8 cellular contexts compared by ENCODE assay signal in genomic region chr22:36337365-36338130, GRCh38. TPM values are rescaled to one million over a fixed set of nuclear protein-coding genes. Genes with fewer than 3 reads are reported as not detected.
DNase-seq lines count a peak whose midpoint lies in the region; ATAC-seq, FAIRE-seq and TF ChIP-seq lines count a peak whose summit lies in the region.
"Had no signal": no experiment of that assay in that cellular context is flagged by ENCODE, and none has a peak within 500 bp of the region (broad histone marks: within the 10 kb centered on the region; RNA-seq: fewer than 3 reads in every experiment).

No MANE protein-coding gene starts in this region.

- H3K27ac ChIP-seq in HepG2 (ENCODE audit: extremely low read length, insufficient read depth, low read length) (no peak overlapping the region), stomach smooth muscle (ENCODE audit: low read length) (peak overlapping the region; percentile 99), neuronal stem cell (replicated peaks; ENCODE audit: low read length) (no peak overlapping the region)

- H3K9me3 ChIP-seq in HepG2 (ENCODE audit: low read length) = no peaks in the 10 kb centered on the region
- H3K9me3 ChIP-seq in stomach smooth muscle (ENCODE audit: control insufficient read depth in 2 of 2, low read length in 2 of 2) = no peaks in the 10 kb centered on the region
- H3K9me3 ChIP-seq in neuronal stem cell (replicated peaks in 1 of 2; ENCODE audit: control insufficient read depth in 2 of 2, insufficient read depth in 1 of 2, low read depth in 1 of 2, low read length in 2 of 2) = no peaks in the 10 kb centered on the region

- H3K4me3 ChIP-seq in HepG2 (replicated peaks in 1 of 3; ENCODE audit: insufficient read depth in 1 of 3, low read depth in 2 of 3, low read length in 3 of 3) = no peak overlapping the region
- H3K4me3 ChIP-seq in stomach smooth muscle (ENCODE audit: low read length in 2 of 2) = peak overlapping the region in 1 of 2 donors; percentile 3
- H3K4me3 ChIP-seq in neuronal stem cell (ENCODE audit: low read length in 2 of 2) = no peak overlapping the region

- H3K23ac ChIP-seq in neuronal stem cell (ENCODE audit: low read depth, low read length, poor library complexity) = no peak overlapping the region

- POLR2A ChIA-PET in HepG2 (lab: Yijun Ruan, JAX) = no interaction called here

- FAIRE-seq in HepG2 (lab: Jason Lieb, UNC) = no peak

- H3K18ac ChIP-seq in neuronal stem cell (ENCODE audit: low read length) = no peak overlapping the region

- no peak for DNase-seq in activated naive CD4-positive, alpha-beta T cell treated with anti-CD3 and anti-CD28 coated beads, Interleukin-2, amount 50 U/mL, for 72 hours (ENCODE audit: low spot score in 2 of 2)
- DNase-seq in HepG2 (ENCODE audit: low spot score) (no peak), germinal center (ENCODE audit: low spot score) (no peak), neuronal stem cell (ENCODE audit: low spot score) (no peak)

- H3K4me2 ChIP-seq in HepG2 (ENCODE audit: low read depth, low read length) (no peak overlapping the region), neuronal stem cell (ENCODE audit: insufficient read depth, low read length, poor library complexity, severe bottlenecking) (no peak overlapping the region)

- H3K27me3 ChIP-seq in HepG2 (ENCODE audit: control insufficient read depth in 1 of 2, insufficient read depth in 2 of 2, low read length in 2 of 2) (no peaks in the 10 kb centered on the region), stomach smooth muscle (ENCODE audit: control insufficient read depth in 1 of 2, insufficient read depth in 2 of 2, low read length in 2 of 2) (no peaks in the 10 kb centered on the region), neuronal stem cell (ENCODE audit: control insufficient read depth in 3 of 3, insufficient read depth in 3 of 3, low read depth in 1 of 3, low read length in 3 of 3) (no peaks in the 10 kb centered on the region)

- TF ChIP-seq EP300 in HepG2 (IDR thresholded peaks at IDR 0.05; ENCODE audit: low read depth in 2 of 2, low read length in 2 of 2) (no peak), HepG2 (CRISPR knock-in tag; IDR thresholded peaks at IDR 0.05; ENCODE audit: borderline replicate concordance) (no peak)

- TF ChIP-seq POLR2A in HepG2 (IDR thresholded peaks at IDR 0.05; ENCODE audit: insufficient read depth in 1 of 2, low read depth in 2 of 2, low read length in 2 of 2) = no peak

- CTCF ChIA-PET in HepG2 (lab: Yijun Ruan, JAX; ENCODE audit: low intra/inter-chr PET ratio, low total read pairs) = no interaction called here

- peaks cover 51 to 70% (median 58%) of the 10 kb centered on the region in 3 donors for H3K4me1 Mint-ChIP-seq in IgD-negative memory B cell

- H3K79me2 ChIP-seq in HepG2 (ENCODE audit: insufficient read depth, low read length) = peaks cover 54% of the 10 kb centered on the region

- H3K4me1 ChIP-seq in HepG2 (ENCODE audit: insufficient read depth, low read length) = peaks cover 38% of the 10 kb centered on the region
- peaks cover 98% of the 10 kb centered on the region for H3K4me1 ChIP-seq in stomach smooth muscle (ENCODE audit: control insufficient read depth, insufficient read depth, low read length)
- H3K4me1 ChIP-seq in neuronal stem cell (ENCODE audit: control insufficient read depth in 2 of 2, insufficient read depth in 1 of 2, low read depth in 1 of 2, low read length in 2 of 2) = peaks cover 24 to 27% of the 10 kb centered on the region in 2 donors

- TF ChIP-seq RAD21 in HepG2 (CRISPR knock-in tag; IDR thresholded peaks at IDR 0.05) = no peak

- peaks cover 6% of the 10 kb centered on the region; the same call in 1 of the 2 replicates for H4K20me1 ChIP-seq in HepG2 (ENCODE audit: insufficient read depth, low read length)

- no peak for ATAC-seq in activated naive CD4-positive, alpha-beta T cell treated with anti-CD3 and anti-CD28 coated beads, Interleukin-2, amount 50 U/mL, for 72 hours
- ATAC-seq in HepG2 (no peak), HG02970 (IDR thresholded peaks at IDR 0.05; ENCODE audit: low FRiP score, unreplicated experiment) (no peak)
- ATAC-seq: sciatic nerve had no signal

- H2AFZ ChIP-seq in HepG2 (ENCODE audit: low read length) (no peak overlapping the region), neuronal stem cell (ENCODE audit: low read length) (no peak overlapping the region)

- no peak overlapping the region for H3K4ac ChIP-seq in neuronal stem cell (ENCODE audit: low read length)

- no peak overlapping the region for H2BK5ac ChIP-seq in neuronal stem cell (ENCODE audit: low read length)

- intact Hi-C loops in HepG2 (cut with micrococcal nuclease; ENCODE audit: unreplicated experiment) = no loop called here

- WGBS in HepG2 (ENCODE audit: low lambda C conversion rate) = 93% methylated on average over 7 of the region's 8 CpGs
- no CpG with 5 or more reads among the region's 8 CpGs for WGBS in neuronal stem cell (ENCODE audit: extremely low coverage in 2 of 2, insufficient read length in 2 of 2, insufficient replicate concordance in 1 of 2), 2 donors

- no peaks in the 10 kb centered on the region for H3K9me3 Mint-ChIP-seq in IgD-negative memory B cell
- no peaks in the 10 kb centered on the region for H3K9me3 Mint-ChIP-seq in activated naive CD4-positive, alpha-beta T cell treated with anti-CD3 and anti-CD28 coated beads, Interleukin-2, amount 50 U/mL, for 72 hours

- no peak overlapping the region for H3K14ac ChIP-seq in neuronal stem cell (ENCODE audit: low read length)

- H4K91ac ChIP-seq in neuronal stem cell (ENCODE audit: low read depth, low read length, poor library complexity) = no peak overlapping the region

- peaks cover 1% of the 10 kb centered on the region for H3K36me3 Mint-ChIP-seq in IgD-negative memory B cell
- H3K36me3 Mint-ChIP-seq in activated naive CD4-positive, alpha-beta T cell treated with anti-CD3 and anti-CD28 coated beads, Interleukin-2, amount 50 U/mL, for 72 hours = peaks cover 61 to 79% of the 10 kb centered on the region in 2 donors

- in situ Hi-C loops in HepG2 (cut with HindIII; ENCODE audit: extremely low pct_ligation_motif_present, low pct_unique_long_range_greater_than_20kb) = no loop called here

- peaks cover 6% of the 10 kb centered on the region for H3K79me1 ChIP-seq in neuronal stem cell (ENCODE audit: low read depth, low read length)

- H4K8ac ChIP-seq in neuronal stem cell (ENCODE audit: low read depth, low read length) = no peak overlapping the region

- no peak overlapping the region for H2BK15ac ChIP-seq in neuronal stem cell (ENCODE audit: low read length)

- BruUV-seq in HepG2 (replicated peaks; lab: Mats Ljungman, UMichigan) = no TSS peak

- H2AK5ac ChIP-seq in neuronal stem cell (ENCODE audit: low read depth, low read length) = no peak overlapping the region

- TF ChIP-seq CTCF in HepG2 (CRISPR knock-in tag; IDR thresholded peaks at IDR 0.05) = no peak

- peak overlapping the region; percentile 33 to 89 (median 88) for H3K27ac Mint-ChIP-seq in IgD-negative memory B cell
- peak overlapping the region; percentile 57 to 100 for H3K27ac Mint-ChIP-seq in activated naive CD4-positive, alpha-beta T cell treated with anti-CD3 and anti-CD28 coated beads, Interleukin-2, amount 50 U/mL, for 72 hours

- no peaks in the 10 kb centered on the region for H3K27me3 Mint-ChIP-seq in IgD-negative memory B cell

- H3K36me3 ChIP-seq in HepG2 (replicated peaks in 1 of 2; ENCODE audit: control insufficient read depth in 1 of 2, insufficient read depth in 2 of 2, low read length in 2 of 2) = peaks cover 52 to 88% of the 10 kb centered on the region in 2 experiments
- H3K36me3 ChIP-seq in stomach smooth muscle (ENCODE audit: control insufficient read depth in 2 of 2, insufficient read depth in 2 of 2, low read length in 2 of 2) = peaks cover 45 to 58% of the 10 kb centered on the region in 2 donors
- peaks cover 36 to 94% of the 10 kb centered on the region in 2 donors for H3K36me3 ChIP-seq in neuronal stem cell (replicated peaks in 1 of 2; ENCODE audit: control insufficient read depth in 2 of 2, insufficient read depth in 2 of 2, low read length in 2 of 2)

- H3K4me3 Mint-ChIP-seq in IgD-negative memory B cell = peak overlapping the region in 3 of 4 donors; percentile 56 to 87 (median 64)

- H2BK12ac ChIP-seq in neuronal stem cell (ENCODE audit: low read length) = no peak overlapping the region

- H3K9ac ChIP-seq in HepG2 (ENCODE audit: insufficient read depth, low read depth, low read length) = no peak overlapping the region
- H3K9ac ChIP-seq in stomach smooth muscle (ENCODE audit: low read length in 2 of 2) = peak overlapping the region; percentile 2 to 13
- no peak overlapping the region for H3K9ac ChIP-seq in neuronal stem cell (ENCODE audit: low read depth, low read length, poor library complexity)

- no peak overlapping the region for H2BK120ac ChIP-seq in neuronal stem cell (ENCODE audit: low read depth, low read length)

TF ChIP-seq in HepG2, 621 proteins besides CTCF, POLR2A, EP300 and RAD21 (continues in another document):
- TF ChIP-seq JUNB (CRISPR knock-in tag; IDR thresholded peaks at IDR 0.05; ENCODE audit: borderline replicate concordance) (no peak), HHEX (CRISPR knock-in tag; IDR thresholded peaks at IDR 0.05) (no peak)

RNA-seq across cellular contexts. Expression of gene MYH9, which starts 50.2 kb away (rescaled TPM):
- polyA plus RNA-seq in IgD-negative memory B cell (231 TPM), HepG2 (2011; rRNA removed) (50.7 and 60.6 TPM in 2 replicates)
- total RNA-seq in activated naive CD4-positive, alpha-beta T cell treated with anti-CD3 and anti-CD28 coated beads, Interleukin-2, amount 50 U/mL, for 72 hours = 100 to 1,000 TPM; 521 to 691 TPM
- 98.5 and 125 TPM in 2 replicates for total RNA-seq in HepG2 (2016; rRNA removed; fragmentation: Illumina TruSeq; extraction: Trizol)
- total RNA-seq in HepG2 (2016; cell fraction: cytosol; rRNA removed; fragmentation: Illumina TruSeq; extraction: Trizol; ENCODE audit: low read depth) = 28.5 and 28.7 TPM in 2 replicates
- 92.9 and 102 TPM in 2 replicates for total RNA-seq in HepG2 (2016; cell fraction: insoluble cytoplasmic fraction; rRNA removed; fragmentation: Illumina TruSeq; extraction: Trizol)
- 39.3 and 47.1 TPM in 2 replicates for total RNA-seq in HepG2 (2016; cell fraction: membrane; rRNA removed; fragmentation: Illumina TruSeq; extraction: Trizol)
- 73.0 and 81.6 TPM in 2 replicates for total RNA-seq in HepG2 (2016; cell fraction: nucleus; rRNA removed; fragmentation: Illumina TruSeq; extraction: Trizol)
- polyA plus RNA-seq in HepG2 (2011; cell fraction: cytosol; rRNA removed) = 31.6 and 39.3 TPM in 2 replicates
- 68.4 and 91.3 TPM in 2 replicates for polyA plus RNA-seq in HepG2 (2011; cell fraction: nucleus; rRNA removed)
- polyA plus RNA-seq in HepG2 (2012) = 88.3 and 93.4 TPM in 2 replicates
- 3.6 and 4.2 TPM in 2 replicates for polyA plus RNA-seq in HepG2 (2016; cell fraction: cytosol; fragmentation: Illumina TruSeq; extraction: Trizol; ENCODE audit: low read depth)
- 72.0 and 110 TPM in 2 replicates for polyA plus RNA-seq in HepG2 (2016; cell fraction: insoluble cytoplasmic fraction; fragmentation: Illumina TruSeq; extraction: Trizol; ENCODE audit: low read depth)
- 8.1 and 11.6 TPM in 2 replicates for polyA plus RNA-seq in HepG2 (2016; cell fraction: membrane; fragmentation: Illumina TruSeq; extraction: Trizol; ENCODE audit: low read depth)
- 106 and 113 TPM in 2 replicates for polyA plus RNA-seq in HepG2 (2016; cell fraction: nucleus; fragmentation: Illumina TruSeq; extraction: Trizol; ENCODE audit: insufficient read depth, low read depth)
- polyA minus RNA-seq in HepG2 (2011; rRNA and poly(A)+ RNA removed; ENCODE audit: low replicate concordance) = 124 and 180 TPM in 2 replicates
- polyA minus RNA-seq in HepG2 (2011; cell fraction: cytosol; rRNA and poly(A)+ RNA removed) = 125 and 176 TPM in 2 replicates
- polyA minus RNA-seq in HepG2 (2011; cell fraction: nucleus; rRNA and poly(A)+ RNA removed) = 61.9 and 97.5 TPM in 2 replicates
- 60.4 TPM for polyA plus RNA-seq in neuronal stem cell (2013, experiment 1 of 2)
- polyA plus RNA-seq in neuronal stem cell (2013, experiment 2 of 2) = 59.3 TPM

Comparison
In these comparisons a context has a peak if more than half of its experiments do, and no peak if none do; other contexts are left out.
1. H3K9ac ChIP-seq: peak in stomach smooth muscle (2 of 2); none in HepG2 (single experiment) and neuronal stem cell (single experiment).